In the genomic region with DNA sequence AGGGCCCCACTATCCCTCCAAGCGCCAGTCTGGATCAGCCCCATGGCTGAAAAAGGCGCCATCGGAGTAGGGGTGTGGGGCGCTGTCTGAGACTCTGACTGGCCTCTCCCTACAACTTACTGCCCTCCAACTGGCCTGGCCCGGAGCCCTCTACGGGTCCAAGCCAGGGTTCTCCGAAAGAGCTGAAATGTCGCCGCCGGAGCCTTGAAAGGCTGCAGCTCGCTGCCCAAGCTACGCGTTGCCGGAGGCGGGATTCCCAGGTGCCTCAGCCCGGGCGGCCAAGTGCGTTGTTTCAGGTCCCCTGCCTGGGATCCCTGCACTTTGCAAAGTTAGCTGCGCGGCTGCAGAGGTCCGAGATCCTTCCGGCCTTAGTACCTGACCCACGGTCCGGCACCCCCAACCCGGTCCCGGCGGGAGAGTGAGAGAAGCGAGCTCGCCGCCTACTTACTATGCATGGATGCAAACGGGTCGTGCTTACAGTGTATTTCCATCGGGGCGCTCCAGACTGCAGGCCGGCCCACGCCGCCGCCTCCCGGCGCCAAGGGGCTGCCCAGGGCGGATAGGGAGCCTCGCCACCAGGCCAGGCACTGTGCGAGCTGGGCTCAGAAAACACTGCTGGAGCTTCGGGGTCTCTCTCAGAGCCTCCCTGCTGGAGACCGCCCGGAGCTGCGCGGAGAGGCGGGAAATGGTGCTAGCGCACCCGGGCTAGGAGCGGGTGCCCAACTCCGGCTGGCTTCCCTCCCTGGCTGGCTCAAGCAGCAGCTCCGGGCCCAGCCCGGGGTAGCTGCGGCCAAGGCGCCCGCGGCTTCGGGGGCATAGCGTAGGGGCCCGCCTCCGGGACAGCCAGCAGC, we compare ENCODE assay signal across 1 cellular context.
A peak's percentile ranks its signal among the peaks of the same experiment; 100 is the strongest.
TF ChIP-seq lines count a peak whose summit lies in the region.

No MANE protein-coding gene starts in this region.

TF ChIP-seq in WTC11, 78 proteins besides CTCF, POLR2A, EP300 and RAD21 (continued from another document):
- TF ChIP-seq, protein P1, sequence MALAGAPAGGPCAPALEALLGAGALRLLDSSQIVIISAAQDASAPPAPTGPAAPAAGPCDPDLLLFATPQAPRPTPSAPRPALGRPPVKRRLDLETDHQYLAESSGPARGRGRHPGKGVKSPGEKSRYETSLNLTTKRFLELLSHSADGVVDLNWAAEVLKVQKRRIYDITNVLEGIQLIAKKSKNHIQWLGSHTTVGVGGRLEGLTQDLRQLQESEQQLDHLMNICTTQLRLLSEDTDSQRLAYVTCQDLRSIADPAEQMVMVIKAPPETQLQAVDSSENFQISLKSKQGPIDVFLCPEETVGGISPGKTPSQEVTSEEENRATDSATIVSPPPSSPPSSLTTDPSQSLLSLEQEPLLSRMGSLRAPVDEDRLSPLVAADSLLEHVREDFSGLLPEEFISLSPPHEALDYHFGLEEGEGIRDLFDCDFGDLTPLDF (CRISPR knock-in tag; IDR thresholded peaks at IDR 0.05): no peak
- TF ChIP-seq SMAD3 (CRISPR knock-in tag; IDR thresholded peaks at IDR 0.05; ENCODE audit: borderline replicate concordance) (no peak), ATF1 (CRISPR knock-in tag; IDR thresholded peaks at IDR 0.05) (no peak)
- TF ChIP-seq, protein P2, sequence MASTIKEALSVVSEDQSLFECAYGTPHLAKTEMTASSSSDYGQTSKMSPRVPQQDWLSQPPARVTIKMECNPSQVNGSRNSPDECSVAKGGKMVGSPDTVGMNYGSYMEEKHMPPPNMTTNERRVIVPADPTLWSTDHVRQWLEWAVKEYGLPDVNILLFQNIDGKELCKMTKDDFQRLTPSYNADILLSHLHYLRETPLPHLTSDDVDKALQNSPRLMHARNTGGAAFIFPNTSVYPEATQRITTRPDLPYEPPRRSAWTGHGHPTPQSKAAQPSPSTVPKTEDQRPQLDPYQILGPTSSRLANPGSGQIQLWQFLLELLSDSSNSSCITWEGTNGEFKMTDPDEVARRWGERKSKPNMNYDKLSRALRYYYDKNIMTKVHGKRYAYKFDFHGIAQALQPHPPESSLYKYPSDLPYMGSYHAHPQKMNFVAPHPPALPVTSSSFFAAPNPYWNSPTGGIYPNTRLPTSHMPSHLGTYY (CRISPR knock-in tag; IDR thresholded peaks at IDR 0.05): no peak
- TF ChIP-seq, protein P3, sequence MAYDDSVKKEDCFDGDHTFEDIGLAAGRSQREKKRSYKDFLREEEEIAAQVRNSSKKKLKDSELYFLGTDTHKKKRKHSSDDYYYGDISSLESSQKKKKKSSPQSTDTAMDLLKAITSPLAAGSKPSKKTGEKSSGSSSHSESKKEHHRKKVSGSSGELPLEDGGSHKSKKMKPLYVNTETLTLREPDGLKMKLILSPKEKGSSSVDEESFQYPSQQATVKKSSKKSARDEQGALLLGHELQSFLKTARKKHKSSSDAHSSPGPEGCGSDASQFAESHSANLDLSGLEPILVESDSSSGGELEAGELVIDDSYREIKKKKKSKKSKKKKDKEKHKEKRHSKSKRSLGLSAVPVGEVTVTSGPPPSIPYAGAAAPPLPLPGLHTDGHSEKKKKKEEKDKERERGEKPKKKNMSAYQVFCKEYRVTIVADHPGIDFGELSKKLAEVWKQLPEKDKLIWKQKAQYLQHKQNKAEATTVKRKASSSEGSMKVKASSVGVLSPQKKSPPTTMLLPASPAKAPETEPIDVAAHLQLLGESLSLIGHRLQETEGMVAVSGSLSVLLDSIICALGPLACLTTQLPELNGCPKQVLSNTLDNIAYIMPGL (CRISPR knock-in tag; IDR thresholded peaks at IDR 0.05): 0 out of 2 replicates have a peak, but pooled peaks have one; percentile 5
